31 cellular contexts compared by ENCODE assay signal in the genomic region with DNA sequence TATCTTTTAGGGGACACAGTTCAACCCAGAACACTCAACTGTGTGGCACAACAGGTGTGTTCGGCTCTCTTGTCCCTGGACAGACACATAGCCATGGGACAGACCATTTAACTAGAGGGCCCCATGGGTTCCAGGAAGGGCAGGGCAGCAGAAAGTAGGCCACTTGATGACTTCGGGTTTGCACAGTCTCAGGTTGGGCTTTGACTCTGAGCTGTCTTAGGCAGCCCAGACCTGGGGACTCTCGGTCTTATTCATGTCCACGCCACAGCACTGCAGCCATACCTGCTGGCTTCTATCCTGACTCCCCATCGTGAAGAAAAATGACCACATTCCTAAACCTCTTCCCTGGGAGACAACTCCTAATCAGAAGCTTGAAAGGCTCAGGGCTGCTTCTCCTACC.
"Had no signal": no experiment of that assay in that cellular context is flagged by ENCODE, and none has a peak within 500 bp of the region (broad histone marks: within the 10 kb centered on the region; RNA-seq: fewer than 3 reads in every experiment).

No MANE protein-coding gene starts in this region.

- H3K4me1 ChIP-seq: adrenal gland, breast epithelium, SJCRH30 had no signal

- H3K4me2 ChIP-seq: SK-N-SH had no signal

- H3K9me2 ChIP-seq: SK-N-SH had no signal

- H3K9me3 ChIP-seq: adrenal gland, breast epithelium, MG63, SJCRH30, SK-N-SH had no signal

- H3K27ac ChIP-seq: adrenal gland, breast epithelium, RWPE1, SJCRH30, VCaP had no signal

- ATAC-seq: activated CD4-positive, CD25-positive, alpha-beta regulatory T cell treated with anti-CD3 and anti-CD28 coated beads, Interleukin-2, amount 50 U/mL, for 24 hours; Panc1 had no signal

- H3K27ac Mint-ChIP-seq: activated naive CD8-positive, alpha-beta T cell treated with anti-CD3 and anti-CD28 coated beads, Interleukin-2, amount 10 ng/mL, durations not matched to agents 7 days and 5 days; activated T-helper 2 cell treated with anti-CD3 and anti-CD28 coated beads, Interferon-gamma antibody, Interleukin-2, Interleukin-4, amounts not matched to agents 10 μg/mL and 5 μg/mL and 100 μg/mL, durations not matched to agents 14 hours and 24 hours and 36 hours had no signal

- H3K9me3 Mint-ChIP-seq: activated T-helper 2 cell treated with anti-CD3 and anti-CD28 coated beads, Interferon-gamma antibody, Interleukin-2, Interleukin-4, amounts not matched to agents 10 μg/mL and 5 μg/mL and 100 μg/mL, durations not matched to agents 14 hours and 24 hours and 36 hours had no signal

- DNase-seq: activated CD4-positive, alpha-beta T cell treated with anti-CD3 and anti-CD28 coated beads for 48 hours; activated CD4-positive, alpha-beta T cell treated with anti-CD3 and anti-CD28 coated beads, Interleukin-2, amount 50 U/mL, for 48 hours; activated gamma-delta T cell treated with Interleukin-2 at 50 U/mL for 16 hours; activated naive CD4-positive, alpha-beta T cell treated with anti-CD3 and anti-CD28 coated beads, Interleukin-2, amount 50 U/mL, for 16 hours; activated naive CD8-positive, alpha-beta T cell treated with anti-CD3 and anti-CD28 coated beads, Interleukin-2, amount 10 ng/mL, durations not matched to agents 7 days and 5 days; activated T-cell treated with anti-CD3 and anti-CD28 coated beads for 4 hours; activated T-cell treated with anti-CD3 and anti-CD28 coated beads, Interleukin-2, amount 50 U/mL, for 48 hours; aorta; caudate nucleus; MG63; MV-4-11; NCI-H1092 treated with DMSO at 0.1 percent for 48 hours; NCI-H1417 treated with DMSO at 0.1 percent for 48 hours; NCI-H1694; NCI-H2029; NCI-H2107; NCI-H2171 treated with DMSO at 0.1 percent for 48 hours; NCI-H226; NCI-H526; NCI-H82; Right ventricle myocardium superior; SJCRH30; SK-N-SH; T-helper 1 cell had no signal

- H3K27me3 ChIP-seq: adrenal gland, breast epithelium, MG63, SJCRH30 had no signal

- H3K27me3 Mint-ChIP-seq: activated naive CD8-positive, alpha-beta T cell treated with anti-CD3 and anti-CD28 coated beads, Interleukin-2, amount 10 ng/mL, durations not matched to agents 7 days and 5 days had no signal

- H3K4me3 ChIP-seq: adrenal gland, breast epithelium, MG63, SJCRH30 had no signal

- H3K36me3 ChIP-seq: adrenal gland, breast epithelium had no signal

- H3K4me3 Mint-ChIP-seq: activated naive CD8-positive, alpha-beta T cell treated with anti-CD3 and anti-CD28 coated beads, Interleukin-2, amount 10 ng/mL, durations not matched to agents 7 days and 5 days had no signal
